ENCODE assay signal across 11 cellular contexts in the genomic region with DNA sequence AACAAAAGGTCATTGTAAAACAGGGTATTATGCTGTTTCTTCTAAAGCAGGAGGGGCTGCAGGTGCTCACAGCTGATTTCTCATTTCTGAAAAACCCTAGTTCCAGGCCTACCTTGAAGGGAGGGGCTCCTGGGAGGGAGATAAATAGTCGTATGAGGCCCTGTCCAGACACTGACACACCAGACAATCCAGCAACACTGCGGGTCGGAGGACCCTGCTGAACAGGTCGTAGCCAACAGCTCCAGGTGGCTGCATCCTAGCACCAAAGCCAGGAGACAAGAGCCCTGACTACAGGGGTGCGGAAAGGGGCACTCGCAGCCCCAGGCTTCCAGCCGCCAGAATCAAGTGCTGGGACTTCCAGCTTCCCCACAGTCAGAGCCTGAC. TPM values are rescaled to one million over a fixed set of nuclear protein-coding genes. Genes with fewer than 3 reads are reported as not detected.
DNase-seq lines count a peak whose midpoint lies in the region; ATAC-seq and TF ChIP-seq lines count a peak whose summit lies in the region.
"Had no signal": no experiment of that assay in that cellular context is flagged by ENCODE, and none has a peak within 500 bp of the region (broad histone marks: within the 10 kb centered on the region; RNA-seq: fewer than 3 reads in every experiment).

No MANE protein-coding gene starts in this region.

- peaks cover 28% of the 10 kb centered on the region for H3K4me1 Mint-ChIP-seq in T-helper 1 cell treated with Interleukin-12 subunit alpha and Interleukin-12 subunit beta and Interleukin-4 antibody, amounts not matched to agents 30 μg/mL and 1 μg/mL, for 36 hours (ENCODE audit: low read depth)
- peaks cover 32% of the 10 kb centered on the region for H3K4me1 Mint-ChIP-seq in stimulated activated memory B cell treated with anti-CD40 and anti-IgM and Interleukin-4, amounts not matched to agents 10 μg/mL and 1 μg/mL and 100 μg/mL, for 72 hours

- peak overlapping the region; percentile 83 for H3K27ac ChIP-seq in RWPE2 (ENCODE audit: poor library complexity, severe bottlenecking)
- peak overlapping the region; percentile 30 to 96 (median 94) for H3K27ac ChIP-seq in esophagus muscularis mucosa (replicated peaks in 1 of 4)
- H3K27ac ChIP-seq: thoracic aorta had no signal

- 62% methylated on average over 7 of the region's 7 CpGs for WGBS in esophagus muscularis mucosa

- H3K9me3 ChIP-seq in RWPE2 (ENCODE audit: severe bottlenecking) (no peaks in the 10 kb centered on the region), esophagus muscularis mucosa (no peaks in the 10 kb centered on the region)
- H3K9me3 ChIP-seq: thoracic aorta had no signal

- TF ChIP-seq EP300 in esophagus muscularis mucosa (IDR thresholded peaks at IDR 0.05) = no peak

- H3K36me3 ChIP-seq in RWPE2 (ENCODE audit: low read depth) (no peaks in the 10 kb centered on the region), esophagus muscularis mucosa (no peaks in the 10 kb centered on the region)
- H3K36me3 ChIP-seq: thoracic aorta had no signal

- no peaks in the 10 kb centered on the region for H3K9me3 Mint-ChIP-seq in T-helper 1 cell treated with Interleukin-12 subunit alpha and Interleukin-12 subunit beta and Interleukin-4 antibody, amounts not matched to agents 30 μg/mL and 1 μg/mL, for 36 hours
- no peaks in the 10 kb centered on the region for H3K9me3 Mint-ChIP-seq in stimulated activated memory B cell treated with anti-CD40 and anti-IgM and Interleukin-4, amounts not matched to agents 10 μg/mL and 1 μg/mL and 100 μg/mL, for 72 hours

- intact Hi-C loops in esophagus muscularis mucosa (cut with DNase I) = loop anchor here (5.0 kb wide), 1 partner anchor 41 kb away; the partner anchor contains the start of gene PSMA6

- no peak for ATAC-seq in RWPE2 (ENCODE audit: low read depth)
- ATAC-seq in stimulated activated memory B cell treated with anti-CD40 and anti-IgM and Interleukin-4, amounts not matched to agents 10 μg/mL and 1 μg/mL and 100 μg/mL, for 72 hours = peak; percentile 10
- no peak for ATAC-seq in GM21381 (IDR thresholded peaks at IDR 0.05; ENCODE audit: unreplicated experiment)

- peak overlapping the region; percentile 91 for H3K27ac Mint-ChIP-seq in T-helper 1 cell treated with Interleukin-12 subunit alpha and Interleukin-12 subunit beta and Interleukin-4 antibody, amounts not matched to agents 30 μg/mL and 1 μg/mL, for 36 hours
- H3K27ac Mint-ChIP-seq in stimulated activated memory B cell treated with anti-CD40 and anti-IgM and Interleukin-4, amounts not matched to agents 10 μg/mL and 1 μg/mL and 100 μg/mL, for 72 hours = peak overlapping the region; percentile 36

- DNase-seq in T-helper 1 cell (no peak), RWPE2 (ENCODE audit: low spot score) (no peak), esophagus muscularis mucosa (ENCODE audit: extremely low spot score) (no peak), NCI-H510A treated with DMSO at 0.1 percent for 48 hours (lab: John Stamatoyannopoulos, UW) (no peak), cerebellar nuclear complex (lab: John Stamatoyannopoulos, UW) (no peak)
- DNase-seq: ACHN, NCI-H2107 had no signal

- no peaks in the 10 kb centered on the region for H3K27me3 Mint-ChIP-seq in T-helper 1 cell treated with Interleukin-12 subunit alpha and Interleukin-12 subunit beta and Interleukin-4 antibody, amounts not matched to agents 30 μg/mL and 1 μg/mL, for 36 hours (ENCODE audit: low read depth)
- H3K27me3 Mint-ChIP-seq in stimulated activated memory B cell treated with anti-CD40 and anti-IgM and Interleukin-4, amounts not matched to agents 10 μg/mL and 1 μg/mL and 100 μg/mL, for 72 hours = no peaks in the 10 kb centered on the region

- peaks cover 56% of the 10 kb centered on the region for H3K4me1 ChIP-seq in RWPE2 (ENCODE audit: insufficient read depth, poor library complexity, severe bottlenecking)
- peaks cover 46 to 62% (median 58%) of the 10 kb centered on the region in 4 donors for H3K4me1 ChIP-seq in esophagus muscularis mucosa

- no peak for TF ChIP-seq CTCF in RWPE2 (IDR thresholded peaks at IDR 0.05; ENCODE audit: poor library complexity, severe bottlenecking)
- no peak for TF ChIP-seq CTCF in esophagus muscularis mucosa (IDR thresholded peaks at IDR 0.05)

- no peaks in the 10 kb centered on the region for H3K27me3 ChIP-seq in RWPE2 (ENCODE audit: insufficient read depth, poor library complexity, severe bottlenecking)
- no peaks in the 10 kb centered on the region for H3K27me3 ChIP-seq in esophagus muscularis mucosa

- H3K36me3 Mint-ChIP-seq in T-helper 1 cell treated with Interleukin-12 subunit alpha and Interleukin-12 subunit beta and Interleukin-4 antibody, amounts not matched to agents 30 μg/mL and 1 μg/mL, for 36 hours (ENCODE audit: low read depth) = no peaks in the 10 kb centered on the region
- no peaks in the 10 kb centered on the region for H3K36me3 Mint-ChIP-seq in stimulated activated memory B cell treated with anti-CD40 and anti-IgM and Interleukin-4, amounts not matched to agents 10 μg/mL and 1 μg/mL and 100 μg/mL, for 72 hours

- peak overlapping the region; percentile 65 for H3K4me3 Mint-ChIP-seq in T-helper 1 cell treated with Interleukin-12 subunit alpha and Interleukin-12 subunit beta and Interleukin-4 antibody, amounts not matched to agents 30 μg/mL and 1 μg/mL, for 36 hours
- no peak overlapping the region for H3K4me3 Mint-ChIP-seq in stimulated activated memory B cell treated with anti-CD40 and anti-IgM and Interleukin-4, amounts not matched to agents 10 μg/mL and 1 μg/mL and 100 μg/mL, for 72 hours

- no peak overlapping the region for H3K4me3 ChIP-seq in RWPE2 (ENCODE audit: severe bottlenecking)
- no peak overlapping the region for H3K4me3 ChIP-seq in esophagus muscularis mucosa
- H3K4me3 ChIP-seq: thoracic aorta had no signal

- TF ChIP-seq POLR2A in esophagus muscularis mucosa (IDR thresholded peaks at IDR 0.05; ENCODE audit: low read depth) = no peak

RNA-seq across cellular contexts. Expression of gene PSMA6, which starts 41.2 kb away (rescaled TPM):
- total RNA-seq in esophagus muscularis mucosa = 100 to 1,000 TPM in 2 of 4 donors, 10 to 100 TPM in 2; 70.5 to 143 (median 112) TPM
